Comparison of ENCODE assay signal across 14 cellular contexts in genomic region chr12:42945927-42946326, GRCh38.
DNase-seq lines count a peak whose midpoint lies in the region; ATAC-seq, FAIRE-seq and TF ChIP-seq lines count a peak whose summit lies in the region.
"Had no signal": no experiment of that assay in that cellular context is flagged by ENCODE, and none has a peak within 500 bp of the region (broad histone marks: within the 10 kb centered on the region; RNA-seq: fewer than 3 reads in every experiment).

No MANE protein-coding gene starts in this region.

- no peak for TF ChIP-seq RAD21 in A549 (conservative IDR thresholded peaks at IDR 0.05 in 1 of 2, IDR thresholded peaks at IDR 0.05 in 1 of 2)

- H2AFZ ChIP-seq in PC-3 (ENCODE audit: low read length) = no peak overlapping the region

- DNase-seq in A549 (ENCODE audit: low read depth in 1 of 2, low spot score in 1 of 2) = no peak
- DNase-seq in PC-3 = peak; percentile 16
- peak; percentile 50 for DNase-seq in bronchial epithelial cell (ENCODE audit: low read depth)
- peak; percentile 35 for DNase-seq in fibroblast of mammary gland (ENCODE audit: low read depth)
- DNase-seq in SIG-M5 (lab: John Stamatoyannopoulos, UW) = no peak
- DNase-seq in H4 (ENCODE audit: low spot score) = no peak
- DNase-seq: 8988T; C1 segment of cervical spinal cord; CD4-positive, alpha-beta T cell; DMS79; GOT3 had no signal

- no peak overlapping the region for H3K9ac ChIP-seq in PC-3 (ENCODE audit: low read length)

- H3F3A ChIP-seq in PC-3 (ENCODE audit: low read length, unreplicated experiment) = no peaks in the 10 kb centered on the region

- CTCF ChIA-PET in A549 (lab: Yijun Ruan, JAX) (interaction anchor here (0.9 kb wide), 1 partner anchor 9 kb away, joined by 3 read pairs; no protein-coding TSS in a partner anchor), PC-3 (lab: Charles Lee) (interaction anchor here (0.7 kb wide), 1 partner anchor 121 kb away, joined by 3 read pairs; no protein-coding TSS in a partner anchor)

- H3K4me3 ChIP-seq in A549 (no peak overlapping the region), PC-3 (ENCODE audit: low read length) (no peak overlapping the region), bronchial epithelial cell (ENCODE audit: low read depth, low read length) (no peak overlapping the region), fibroblast of mammary gland (ENCODE audit: control insufficient read depth, low read depth, low read length) (no peak overlapping the region)
- H3K4me3 ChIP-seq: HAP-1 had no signal

- H3K9me2 ChIP-seq in PC-3 (replicated peaks; ENCODE audit: low read length) = no peaks in the 10 kb centered on the region

- no peaks in the 10 kb centered on the region for H3K27me3 ChIP-seq in PC-3 (ENCODE audit: low read length)
- no peaks in the 10 kb centered on the region for H3K27me3 ChIP-seq in bronchial epithelial cell (ENCODE audit: control insufficient read depth, insufficient read depth, low read length)

- no peak for TF ChIP-seq CTCF in A549 (IDR thresholded peaks at IDR 0.05)
- no peak for TF ChIP-seq CTCF in PC-3 (conservative IDR thresholded peaks at IDR 0.05; ENCODE audit: low read depth, low read length)
- TF ChIP-seq CTCF in bronchial epithelial cell (IDR thresholded peaks at IDR 0.05; ENCODE audit: insufficient read depth, low read length, severe bottlenecking) = no peak
- no peak for TF ChIP-seq CTCF in fibroblast of mammary gland (conservative IDR thresholded peaks at IDR 0.05; ENCODE audit: control insufficient read depth, insufficient read depth, low read depth, low read length)

- FAIRE-seq in A549 (lab: Jason Lieb, UNC) (peak; percentile 59), bronchial epithelial cell (lab: Jason Lieb, UNC) (no peak)
- FAIRE-seq: GM12891 had no signal

- intact Hi-C loops in PC-3 (cut with micrococcal nuclease) = no loop called here

- no peaks in the 10 kb centered on the region for H4K20me1 ChIP-seq in PC-3 (ENCODE audit: low read length)

- no peak for TF ChIP-seq POLR2A in A549 (IDR thresholded peaks at IDR 0.05; ENCODE audit: low read length)

- 8% methylated on average over 2 of the region's 2 CpGs for WGBS in A549 (ENCODE audit: missing lambda C conversion rate)

- H3K4me1 ChIP-seq in A549 (no peaks in the 10 kb centered on the region), PC-3 (ENCODE audit: insufficient read depth, low read length) (no peaks in the 10 kb centered on the region)
- H3K4me1 ChIP-seq: HAP-1 had no signal

- H3K79me2 ChIP-seq in PC-3 (ENCODE audit: low read length) = no peaks in the 10 kb centered on the region

- TF ChIP-seq EP300 in A549 (IDR thresholded peaks at IDR 0.05) = no peak

- no peaks in the 10 kb centered on the region for H3K36me3 ChIP-seq in PC-3 (ENCODE audit: low read depth, low read length)
- H3K36me3 ChIP-seq in bronchial epithelial cell (ENCODE audit: control insufficient read depth, insufficient read depth, low read length) = no peaks in the 10 kb centered on the region
- H3K36me3 ChIP-seq: HAP-1 had no signal

- ATAC-seq in A549 = no peak
- ATAC-seq in PC-3 = no peak
- no peak for ATAC-seq in GM19467 (IDR thresholded peaks at IDR 0.05; ENCODE audit: unreplicated experiment)

- H3K9me3 ChIP-seq in A549 (peaks cover 24% of the 10 kb centered on the region), PC-3 (ENCODE audit: low read length) (no peaks in the 10 kb centered on the region)

- H3K4me2 ChIP-seq in A549 (no peak overlapping the region), PC-3 (ENCODE audit: low read length) (no peak overlapping the region)

- POLR2A ChIA-PET in A549 (lab: Yijun Ruan, JAX) = no interaction called here
- POLR2A ChIA-PET in PC-3 (lab: Charles Lee; ENCODE audit: unreplicated experiment) = no interaction called here

- H3K27ac ChIP-seq in A549 (no peak overlapping the region), PC-3 (ENCODE audit: low read length) (no peak overlapping the region)

- BruUV-seq in PC-3 (replicated peaks; lab: Mats Ljungman, UMichigan) = no TSS peak

TF ChIP-seq in A549, 52 proteins besides CTCF, POLR2A, EP300 and RAD21:
- TF ChIP-seq CEBPB (IDR thresholded peaks at IDR 0.05) = no peak
- no peak for TF ChIP-seq HDAC2 (IDR thresholded peaks at IDR 0.05)
- no peak for TF ChIP-seq RNF2 (IDR thresholded peaks at IDR 0.05; ENCODE audit: borderline replicate concordance, low read depth)
- no peak for TF ChIP-seq REST (IDR thresholded peaks at IDR 0.05)

Comparison
In these comparisons a context has a peak if more than half of its experiments do, and no peak if none do; other contexts are left out.
1. DNase-seq: peak in PC-3 (single experiment), bronchial epithelial cell (single experiment) and fibroblast of mammary gland (single experiment); none in A549 (0 of 2), SIG-M5 (single experiment) and H4 (single experiment).